25 cellular contexts compared by ENCODE assay signal in the genomic region with DNA sequence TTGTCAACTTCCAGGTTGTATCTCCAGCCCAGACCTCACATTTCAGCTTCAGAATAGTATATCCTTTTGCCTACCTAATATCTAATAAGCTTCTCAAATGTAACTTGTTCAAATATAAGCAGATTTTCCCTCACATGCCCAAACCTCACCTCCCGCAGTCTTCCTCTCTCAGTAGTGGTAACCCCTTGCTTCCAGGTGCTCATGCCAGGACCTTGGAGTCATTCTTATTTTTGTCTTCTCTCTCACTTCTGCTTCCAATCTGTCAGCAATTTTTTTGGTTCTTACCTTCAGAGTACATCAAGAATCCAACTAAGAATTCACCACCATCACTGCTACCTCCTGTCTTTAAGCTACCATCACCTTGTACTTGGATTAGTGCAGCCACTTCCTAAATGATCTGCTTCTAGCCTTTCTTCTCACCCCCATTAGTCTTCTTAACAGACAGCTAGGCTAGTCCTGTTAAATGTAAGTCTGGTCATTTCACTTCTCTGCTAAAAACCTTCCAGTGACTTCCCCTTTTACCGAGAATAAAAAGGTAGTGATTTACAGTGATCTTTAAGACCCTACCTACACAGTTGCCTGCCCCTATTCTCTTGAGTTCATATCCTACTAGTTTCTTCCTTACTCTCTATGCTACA. TPM values are rescaled to one million over a fixed set of nuclear protein-coding genes. Genes with fewer than 3 reads are reported as not detected.
DNase-seq lines count a peak whose midpoint lies in the region; ATAC-seq, FAIRE-seq and TF ChIP-seq lines count a peak whose summit lies in the region.
"Had no signal": no experiment of that assay in that cellular context is flagged by ENCODE, and none has a peak within 500 bp of the region (broad histone marks: within the 10 kb centered on the region; RNA-seq: fewer than 3 reads in every experiment).

No MANE protein-coding gene starts in this region.

- no peak overlapping the region for H3K9ac ChIP-seq in Karpas-422 (ENCODE audit: low read length)
- no peak overlapping the region for H3K9ac ChIP-seq in astrocyte (ENCODE audit: low read length)

- H3K4me1 Mint-ChIP-seq in activated CD4-positive, alpha-beta T cell treated with anti-CD3 and anti-CD28 coated beads, Interleukin-2, amount 10 ng/mL, durations not matched to agents 24 days and 14 days, result peaks cover 14% of the 10 kb centered on the region
- H3K4me1 Mint-ChIP-seq in astrocyte (ENCODE audit: low read depth, unreplicated experiment), result peaks cover 28% of the 10 kb centered on the region
- peaks cover 20 to 27% of the 10 kb centered on the region in 2 donors for H3K4me1 Mint-ChIP-seq in stimulated activated naive B cell treated with anti-CD40 and anti-IgM and Interleukin-4, amounts not matched to agents 10 μg/mL and 1 μg/mL and 100 μg/mL, for 72 hours
- H3K4me1 Mint-ChIP-seq: endodermal cell had no signal

- peaks cover 10% of the 10 kb centered on the region for H3K4me1 ChIP-seq in Karpas-422 (ENCODE audit: low read length)
- H3K4me1 ChIP-seq in astrocyte (ENCODE audit: insufficient read depth, low read length), result peaks cover 18% of the 10 kb centered on the region
- H3K4me1 ChIP-seq: lower lobe of right lung, prostate gland had no signal

- no peak overlapping the region for H2AFZ ChIP-seq in Karpas-422 (ENCODE audit: low read length)
- no peak overlapping the region for H2AFZ ChIP-seq in astrocyte (ENCODE audit: low read depth, low read length)

- H3K9me3 ChIP-seq in Karpas-422 (ENCODE audit: low read length), result peaks cover 6% of the 10 kb centered on the region; the same call in 1 of the 2 replicates
- H3K9me3 ChIP-seq in astrocyte (ENCODE audit: insufficient read depth, low read depth, low read length), result no peaks in the 10 kb centered on the region
- H3K9me3 ChIP-seq: lower lobe of right lung, neutrophil, prostate gland, tibial artery had no signal

- H3K4me3 Mint-ChIP-seq in activated CD4-positive, alpha-beta T cell treated with anti-CD3 and anti-CD28 coated beads, Interleukin-2, amount 10 ng/mL, durations not matched to agents 24 days and 14 days, result no peak overlapping the region
- H3K4me3 Mint-ChIP-seq in astrocyte (ENCODE audit: unreplicated experiment), result no peak overlapping the region
- H3K4me3 Mint-ChIP-seq in stimulated activated naive B cell treated with anti-CD40 and anti-IgM and Interleukin-4, amounts not matched to agents 10 μg/mL and 1 μg/mL and 100 μg/mL, for 72 hours, result no peak overlapping the region
- H3K4me3 Mint-ChIP-seq: activated CD4-positive, alpha-beta memory T cell treated with anti-CD3 and anti-CD28 coated beads for 36 hours; endodermal cell; stimulated activated naive CD8-positive, alpha-beta T cell treated with anti-CD3 and anti-CD28 coated beads, Interleukin-15, Interleukin-2, amounts not matched to agents 100 ng/mL and 50 ng/mL, for 24 hours; T-helper 1 cell treated with Interleukin-12 subunit alpha and Interleukin-12 subunit beta and Interleukin-4 antibody, amounts not matched to agents 30 μg/mL and 1 μg/mL, for 36 hours had no signal

- 0 out of 2 replicates have a peak overlapping the region, but pooled peaks have one; percentile 6 for H3K27ac ChIP-seq in Karpas-422 (ENCODE audit: low read length)
- no peak overlapping the region for H3K27ac ChIP-seq in astrocyte (ENCODE audit: low read depth, low read length)
- H3K27ac ChIP-seq: coronary artery, lower lobe of right lung, neutrophil, prostate gland, skin epidermis, tibial artery had no signal

- H4K20me1 ChIP-seq in Karpas-422 (ENCODE audit: insufficient read depth, low read depth, low read length), result no peaks in the 10 kb centered on the region
- H4K20me1 ChIP-seq in astrocyte (ENCODE audit: insufficient read depth, low read length), result peaks cover 65% of the 10 kb centered on the region

- H3K4me2 ChIP-seq in Karpas-422 (ENCODE audit: low read depth, low read length, poor library complexity, severe bottlenecking), result no peak overlapping the region
- H3K4me2 ChIP-seq in astrocyte (ENCODE audit: low read length), result peak overlapping the region; percentile 40

- H3K27me3 Mint-ChIP-seq in activated CD4-positive, alpha-beta T cell treated with anti-CD3 and anti-CD28 coated beads, Interleukin-2, amount 10 ng/mL, durations not matched to agents 24 days and 14 days, result no peaks in the 10 kb centered on the region
- H3K27me3 Mint-ChIP-seq in astrocyte (ENCODE audit: low read depth, unreplicated experiment), result no peaks in the 10 kb centered on the region
- H3K27me3 Mint-ChIP-seq in stimulated activated naive B cell treated with anti-CD40 and anti-IgM and Interleukin-4, amounts not matched to agents 10 μg/mL and 1 μg/mL and 100 μg/mL, for 72 hours, result no peaks in the 10 kb centered on the region
- H3K27me3 Mint-ChIP-seq: activated CD4-positive, alpha-beta memory T cell treated with anti-CD3 and anti-CD28 coated beads for 36 hours; stimulated activated naive CD8-positive, alpha-beta T cell treated with anti-CD3 and anti-CD28 coated beads, Interleukin-15, Interleukin-2, amounts not matched to agents 100 ng/mL and 50 ng/mL, for 24 hours had no signal

- H3K27me3 ChIP-seq in Karpas-422 (ENCODE audit: low read length) (no peaks in the 10 kb centered on the region), astrocyte (ENCODE audit: insufficient read depth, low read length) (no peaks in the 10 kb centered on the region)
- H3K27me3 ChIP-seq: neutrophil, tibial artery had no signal

- peaks cover 27% of the 10 kb centered on the region for H3K36me3 Mint-ChIP-seq in activated CD4-positive, alpha-beta T cell treated with anti-CD3 and anti-CD28 coated beads, Interleukin-2, amount 10 ng/mL, durations not matched to agents 24 days and 14 days (ENCODE audit: low read depth)
- H3K36me3 Mint-ChIP-seq in astrocyte (ENCODE audit: low read depth, unreplicated experiment), result peaks cover 8% of the 10 kb centered on the region
- H3K36me3 Mint-ChIP-seq in stimulated activated naive B cell treated with anti-CD40 and anti-IgM and Interleukin-4, amounts not matched to agents 10 μg/mL and 1 μg/mL and 100 μg/mL, for 72 hours, result peaks cover 13 to 22% of the 10 kb centered on the region in 2 donors

- peak; percentile 81 to 87 for ATAC-seq in stimulated activated naive B cell treated with anti-CD40 and anti-IgM and Interleukin-4, amounts not matched to agents 10 μg/mL and 1 μg/mL and 100 μg/mL, for 72 hours (replicated peaks)
- no peak for ATAC-seq in GM21717 (IDR thresholded peaks at IDR 0.05; ENCODE audit: unreplicated experiment)
- ATAC-seq: K562 had no signal

- H3K4me3 ChIP-seq in Karpas-422 (ENCODE audit: low read length), result no peak overlapping the region
- H3K4me3 ChIP-seq in astrocyte (ENCODE audit: insufficient read depth, low read depth, low read length), result no peak overlapping the region
- H3K4me3 ChIP-seq: coronary artery, K562, lower lobe of right lung, prostate gland, skin epidermis, tibial artery had no signal

- TF ChIP-seq CTCF in astrocyte (IDR thresholded peaks at IDR 0.05; ENCODE audit: insufficient read depth, low read depth, low read length), result no peak

- H3K9me3 Mint-ChIP-seq in activated CD4-positive, alpha-beta T cell treated with anti-CD3 and anti-CD28 coated beads, Interleukin-2, amount 10 ng/mL, durations not matched to agents 24 days and 14 days, result peaks cover 4% of the 10 kb centered on the region
- peaks cover 5% of the 10 kb centered on the region for H3K9me3 Mint-ChIP-seq in astrocyte (ENCODE audit: unreplicated experiment)
- H3K9me3 Mint-ChIP-seq in stimulated activated naive B cell treated with anti-CD40 and anti-IgM and Interleukin-4, amounts not matched to agents 10 μg/mL and 1 μg/mL and 100 μg/mL, for 72 hours, result peaks cover 4% of the 10 kb centered on the region in 2 donors

- intact Hi-C loops in activated CD4-positive, alpha-beta T cell treated with anti-CD3 and anti-CD28 coated beads, Interleukin-2, amount 10 ng/mL, durations not matched to agents 24 days and 14 days (cut with micrococcal nuclease), result no loop called here

- DNase-seq in activated CD4-positive, alpha-beta T cell treated with anti-CD3 and anti-CD28 coated beads, Interleukin-2, amount 10 ng/mL, durations not matched to agents 24 days and 14 days, result no peak
- DNase-seq in activated CD4-positive, alpha-beta T cell treated with anti-CD3 and anti-CD28 coated beads for 48 hours, result no peak
- DNase-seq in Karpas-422 (no peak), astrocyte (ENCODE audit: low read depth) (no peak), SIG-M5 treated with dmso at 0.1 percent for 504 hours (lab: John Stamatoyannopoulos, UW; ENCODE audit: unreplicated experiment) (no peak), GF-D8 (lab: John Stamatoyannopoulos, UW) (no peak)
- DNase-seq in stimulated activated naive B cell treated with anti-CD40 and anti-IgM and Interleukin-4, amounts not matched to agents 10 μg/mL and 1 μg/mL and 100 μg/mL, for 72 hours, result no peak
- DNase-seq: activated CD4-positive, alpha-beta memory T cell treated with anti-CD3 and anti-CD28 coated beads for 36 hours; activated effector memory CD4-positive, alpha-beta T cell treated with anti-CD3 and anti-CD28 coated beads, Interleukin-2, amount 50 U/mL, for 16 hours; endodermal cell; HCEC 1CT; kidney; lower lobe of right lung; NCI-H187; stimulated activated CD4-positive, alpha-beta T cell treated with anti-CD3 and anti-CD28 coated beads, Interleukin-2, amount 100 ng/mL, for 48 hours; tibial artery had no signal

- H3K36me3 ChIP-seq in Karpas-422 (ENCODE audit: insufficient read depth, low read length), result peaks cover 26% of the 10 kb centered on the region; the same call in 1 of the 2 replicates
- H3K36me3 ChIP-seq in astrocyte (ENCODE audit: insufficient read depth, low read length), result no peaks in the 10 kb centered on the region
- H3K36me3 ChIP-seq: lower lobe of right lung, neutrophil, prostate gland had no signal

- H3K9me2 ChIP-seq in Karpas-422 (replicated peaks; ENCODE audit: insufficient read depth, low read length), result no peaks in the 10 kb centered on the region

- H3K27ac Mint-ChIP-seq in activated CD4-positive, alpha-beta T cell treated with anti-CD3 and anti-CD28 coated beads, Interleukin-2, amount 10 ng/mL, durations not matched to agents 24 days and 14 days, result peak overlapping the region; percentile 45
- peak overlapping the region; percentile 48 for H3K27ac Mint-ChIP-seq in astrocyte (ENCODE audit: unreplicated experiment)
- peak overlapping the region; percentile 57 for H3K27ac Mint-ChIP-seq in stimulated activated naive B cell treated with anti-CD40 and anti-IgM and Interleukin-4, amounts not matched to agents 10 μg/mL and 1 μg/mL and 100 μg/mL, for 72 hours
- H3K27ac Mint-ChIP-seq: activated CD4-positive, alpha-beta memory T cell treated with anti-CD3 and anti-CD28 coated beads for 36 hours; endodermal cell; stimulated activated naive CD8-positive, alpha-beta T cell treated with anti-CD3 and anti-CD28 coated beads, Interleukin-15, Interleukin-2, amounts not matched to agents 100 ng/mL and 50 ng/mL, for 24 hours; T-helper 1 cell treated with Interleukin-12 subunit alpha and Interleukin-12 subunit beta and Interleukin-4 antibody, amounts not matched to agents 30 μg/mL and 1 μg/mL, for 36 hours had no signal

- peak; percentile 32 for FAIRE-seq in astrocyte (lab: Jason Lieb, UNC)
- FAIRE-seq: A204.1, K562, kidney had no signal

- H3K79me2 ChIP-seq in Karpas-422 (ENCODE audit: low read length) (peaks cover 97% of the 10 kb centered on the region), astrocyte (ENCODE audit: insufficient read depth, low read length) (peaks cover 83% of the 10 kb centered on the region)

RNA-seq across cellular contexts. Expression of a gene that starts 14.0 kb away (rescaled TPM):
- 54.3 and 55.7 TPM in 2 replicates for total RNA-seq in activated CD4-positive, alpha-beta T cell treated with anti-CD3 and anti-CD28 coated beads, Interleukin-2, amount 10 ng/mL, durations not matched to agents 24 days and 14 days
- 26.3 and 52.7 TPM in 2 replicates for total RNA-seq in Karpas-422 (2014; rRNA removed; shearing (Covaris generic); ENCODE audit: low replicate concordance)
- total RNA-seq in astrocyte, result 83.3 and 86.1 TPM in 2 replicates

RNA-seq across cellular contexts. Expression of a gene that starts 14.0 kb away (rescaled TPM):
- total RNA-seq in activated CD4-positive, alpha-beta T cell treated with anti-CD3 and anti-CD28 coated beads, Interleukin-2, amount 10 ng/mL, durations not matched to agents 24 days and 14 days, result 47.3 and 49.2 TPM in 2 replicates
- 43.7 and 91.1 TPM in 2 replicates for total RNA-seq in Karpas-422 (2014; rRNA removed; shearing (Covaris generic); ENCODE audit: low replicate concordance)
- total RNA-seq in astrocyte, result 25.9 and 33.9 TPM in 2 replicates
